In the genomic region with DNA sequence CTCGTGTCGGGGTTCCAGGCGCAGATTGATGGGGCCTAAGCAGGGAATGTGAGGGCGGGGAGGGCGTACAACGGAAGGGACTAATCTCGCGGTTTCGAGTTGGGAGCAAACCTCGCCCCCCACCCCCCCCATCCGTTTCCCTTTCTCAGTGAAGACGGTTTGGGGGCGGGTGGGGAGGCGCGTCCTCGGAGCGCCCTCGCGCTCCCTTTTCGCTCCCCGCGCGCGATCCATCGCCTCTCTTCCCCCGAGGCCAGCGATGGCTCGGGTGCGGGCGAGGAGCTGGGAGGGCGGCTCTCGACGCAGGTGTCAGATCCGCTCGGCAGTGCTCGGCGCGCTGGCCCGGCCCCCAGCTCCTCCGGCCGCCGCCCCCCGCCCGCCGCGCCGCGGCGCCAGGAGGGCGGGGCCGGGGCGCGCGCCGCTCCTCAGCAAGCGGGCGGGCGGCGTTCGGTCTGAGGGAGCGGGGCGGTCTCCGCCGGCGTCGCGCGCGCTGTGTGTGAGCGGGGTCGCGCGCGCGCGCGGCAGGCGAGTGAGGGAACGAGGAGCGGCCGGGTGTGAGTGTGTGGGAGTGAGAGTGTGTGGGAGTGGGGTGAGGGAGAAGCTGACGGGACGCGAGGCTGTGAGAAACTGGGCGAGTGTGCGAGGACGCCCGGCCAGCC, we compare ENCODE assay signal across 8 cellular contexts. TPM values are rescaled to one million over a fixed set of nuclear protein-coding genes. Genes with fewer than 3 reads are reported as not detected.
DNase-seq lines count a peak whose midpoint lies in the region; ATAC-seq and TF ChIP-seq lines count a peak whose summit lies in the region.

A gene with protein sequence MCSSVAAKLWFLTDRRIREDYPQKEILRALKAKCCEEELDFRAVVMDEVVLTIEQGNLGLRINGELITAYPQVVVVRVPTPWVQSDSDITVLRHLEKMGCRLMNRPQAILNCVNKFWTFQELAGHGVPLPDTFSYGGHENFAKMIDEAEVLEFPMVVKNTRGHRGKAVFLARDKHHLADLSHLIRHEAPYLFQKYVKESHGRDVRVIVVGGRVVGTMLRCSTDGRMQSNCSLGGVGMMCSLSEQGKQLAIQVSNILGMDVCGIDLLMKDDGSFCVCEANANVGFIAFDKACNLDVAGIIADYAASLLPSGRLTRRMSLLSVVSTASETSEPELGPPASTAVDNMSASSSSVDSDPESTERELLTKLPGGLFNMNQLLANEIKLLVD (plus strand): TSS at position 516 of the 656 bp plus-strand sequence. CDS start 15,876 bp downstream, outside the sequence.

- no peaks in the 10 kb centered on the region for H4K20me1 ChIP-seq in OCI-LY1 (ENCODE audit: insufficient read depth, low read length)

- H3K9me3 ChIP-seq in OCI-LY1 (ENCODE audit: low read length), result no peaks in the 10 kb centered on the region
- H3K9me3 ChIP-seq in esophagus squamous epithelium, result no peaks in the 10 kb centered on the region

- H3K4me1 ChIP-seq in OCI-LY1 (ENCODE audit: insufficient read depth, low read length, severe bottlenecking), result peaks cover 74% of the 10 kb centered on the region
- peaks cover 0 to 61% (median 15%) of the 10 kb centered on the region in 3 donors for H3K4me1 ChIP-seq in esophagus squamous epithelium

- no peak for TF ChIP-seq CTCF in CD14-positive monocyte (IDR thresholded peaks at IDR 0.05)
- TF ChIP-seq CTCF in OCI-LY1 (IDR thresholded peaks at IDR 0.05; ENCODE audit: low read length), result no peak
- TF ChIP-seq CTCF in esophagus squamous epithelium (IDR thresholded peaks at IDR 0.05), result no peak

- H3K9ac ChIP-seq in OCI-LY1 (ENCODE audit: low read length), result peak within 1 kb of the TSS; percentile 95

- peaks cover 34% of the 10 kb centered on the region for H3K4me1 Mint-ChIP-seq in CD14-positive monocyte
- peaks cover 24% of the 10 kb centered on the region for H3K4me1 Mint-ChIP-seq in activated T-cell treated with anti-CD3 and anti-CD28 coated beads, Interleukin-2, amount 50 U/mL, for 72 hours (ENCODE audit: low read depth)

- peaks cover 42% of the 10 kb centered on the region for H3K79me2 ChIP-seq in OCI-LY1 (ENCODE audit: insufficient read depth, low read length)

- 0 out of 2 replicates have a peak, but pooled peaks cover 3% of the 10 kb centered on the region for H3F3A ChIP-seq in OCI-LY1 (ENCODE audit: insufficient read depth, low read length)

- peak; percentile 87 for ATAC-seq in GM19452 (IDR thresholded peaks at IDR 0.05; ENCODE audit: unreplicated experiment)
- peak; percentile 88 to 91 for ATAC-seq in activated T-cell treated with anti-CD3 and anti-CD28 coated beads, Interleukin-2, amount 50 U/mL, for 72 hours (replicated peaks in 1 of 2)

- peaks cover 0 to 6% (median 0%) of the 10 kb centered on the region in 7 donors for H3K9me3 Mint-ChIP-seq in CD14-positive monocyte
- no peaks in the 10 kb centered on the region for H3K9me3 Mint-ChIP-seq in activated T-cell treated with anti-CD3 and anti-CD28 coated beads, Interleukin-2, amount 50 U/mL, for 72 hours

- peaks cover 11 to 36% (median 21%) of the 10 kb centered on the region in 3 donors for H3K27me3 Mint-ChIP-seq in CD14-positive monocyte (ENCODE audit: low read depth in 3 of 3)
- peaks cover 22% of the 10 kb centered on the region for H3K27me3 Mint-ChIP-seq in activated T-cell treated with anti-CD3 and anti-CD28 coated beads, Interleukin-2, amount 50 U/mL, for 72 hours (ENCODE audit: low read depth)

- peak in 2 of 4 donors; percentile 57 to 81 for TF ChIP-seq POLR2A in esophagus squamous epithelium (IDR thresholded peaks at IDR 0.05)

- H3K36me3 ChIP-seq in OCI-LY1 (ENCODE audit: insufficient read depth, low read length), result peaks cover 15% of the 10 kb centered on the region
- no peaks in the 10 kb centered on the region for H3K36me3 ChIP-seq in esophagus squamous epithelium

- H3K27ac ChIP-seq in OCI-LY1 (ENCODE audit: low read depth, low read length, poor library complexity, severe bottlenecking) (peak within 1 kb of the TSS; percentile 79), esophagus squamous epithelium (peak within 1 kb of the TSS; percentile 89 to 96 (median 92))

- H3K27ac Mint-ChIP-seq in CD14-positive monocyte, result peak within 1 kb of the TSS; percentile 70 to 90 (median 80)
- H3K27ac Mint-ChIP-seq in activated T-cell treated with anti-CD3 and anti-CD28 coated beads, Interleukin-2, amount 50 U/mL, for 72 hours, result peak within 1 kb of the TSS; percentile 77

- H3K4me3 Mint-ChIP-seq in CD14-positive monocyte, result peak within 1 kb of the TSS; percentile 94 to 96
- peak within 1 kb of the TSS; percentile 92 to 97 for H3K4me3 Mint-ChIP-seq in activated T-cell treated with anti-CD3 and anti-CD28 coated beads, Interleukin-2, amount 50 U/mL, for 72 hours

- H3K27me3 ChIP-seq in OCI-LY1 (ENCODE audit: insufficient read depth, low read length), result no peaks in the 10 kb centered on the region
- no peaks in the 10 kb centered on the region for H3K27me3 ChIP-seq in esophagus squamous epithelium

- no peak within 1 kb of the TSS for H2AFZ ChIP-seq in OCI-LY1 (ENCODE audit: low read length)

- H3K9me2 ChIP-seq in OCI-LY1 (ENCODE audit: low read depth, low read length), result no peaks in the 10 kb centered on the region

- peak within 1 kb of the TSS; percentile 87 for H3K4me2 ChIP-seq in OCI-LY1 (ENCODE audit: low read length)

- H3K4me3 ChIP-seq in OCI-LY1 (ENCODE audit: low read depth, low read length, poor library complexity, severe bottlenecking), result peak within 1 kb of the TSS; percentile 93
- peak within 1 kb of the TSS; percentile 90 to 99 (median 96) for H3K4me3 ChIP-seq in esophagus squamous epithelium

- peak; percentile 58 for DNase-seq in CD14-positive monocyte (ENCODE audit: low spot score)
- peak; percentile 30 for DNase-seq in HS-5 (ENCODE audit: low read depth)
- peak; percentile 76 for DNase-seq in activated T-cell treated with anti-CD3 and anti-CD28 coated beads, Interleukin-2, amount 50 U/mL, for 72 hours
- peak; percentile 30 for DNase-seq in esophagus squamous epithelium (lab: John Stamatoyannopoulos, UW)
- peak; percentile 83 for DNase-seq in myocyte (ENCODE audit: low read depth)
- peak; percentile 54 to 65 for DNase-seq in stimulated activated CD8-positive, alpha-beta memory T cell treated with anti-CD3 and anti-CD28 coated beads, Interleukin-7, amount 100 ng/mL, for 1 hour (ENCODE audit: low read depth in 2 of 2)

- 0 to 1% methylated on average over 11 to 32 of the region's 88 CpGs for WGBS in esophagus squamous epithelium, 2 donors

- peaks cover 0 to 8% of the 10 kb centered on the region in 2 donors for H3K36me3 Mint-ChIP-seq in CD14-positive monocyte
- peaks cover 0 to 2% of the 10 kb centered on the region in 2 donors for H3K36me3 Mint-ChIP-seq in activated T-cell treated with anti-CD3 and anti-CD28 coated beads, Interleukin-2, amount 50 U/mL, for 72 hours (ENCODE audit: insufficient read depth in 2 of 2)

- intact Hi-C loops in CD14-positive monocyte (cut with micrococcal nuclease) (no loop called here), esophagus squamous epithelium (cut with DNase I) (no loop called here)

RNA-seq across cellular contexts. Expression of the gene that starts here (rescaled TPM):
- 1 to 10 TPM; 1.0 to 1.2 TPM for polyA plus RNA-seq in CD14-positive monocyte
- 1 to 10 TPM; 2.5 to 3.1 TPM for total RNA-seq in activated T-cell treated with anti-CD3 and anti-CD28 coated beads, Interleukin-2, amount 50 U/mL, for 72 hours
- total RNA-seq in esophagus squamous epithelium (10 to 100 TPM in 3 of 4 donors, 1 to 10 TPM in 1; 8.0 to 37.8 (median 15.0) TPM), myocyte (38.3 and 39.1 TPM in 2 replicates)
- polyA plus RNA-seq in myocyte (2012), result 20.3 TPM

Comparison
In these comparisons a context has a peak if more than half of its experiments do, and no peak if none do; other contexts are left out.
1. Peak in every context shown above with its lines: DNase-seq, ATAC-seq, H3K4me3 ChIP-seq and H3K27ac ChIP-seq.
2. DNase-seq: peak in every context shown above with its lines; median percentile 83 in myocyte; 76 in activated T-cell treated with anti-CD3 and anti-CD28 coated beads, Interleukin-2, amount 50 U/mL, for 72 hours; 60 in stimulated activated CD8-positive, alpha-beta memory T cell treated with anti-CD3 and anti-CD28 coated beads, Interleukin-7, amount 100 ng/mL, for 1 hour; 58 in CD14-positive monocyte; 30 in HS-5; 30 in esophagus squamous epithelium.